1 cellular context compared by ENCODE assay signal in genomic region chr6:30763618-30764489, GRCh38.
A peak's percentile ranks its signal among the peaks of the same experiment; 100 is the strongest.
TF ChIP-seq lines count a peak whose summit lies in the region.

No MANE protein-coding gene starts in this region.

TF ChIP-seq in HepG2, 621 proteins besides CTCF, POLR2A, EP300 and RAD21 (continued from another document and continues in another):
- TF ChIP-seq ARID5B (CRISPR knock-in tag; IDR thresholded peaks at IDR 0.05) (peak; percentile 95), TBX3 (IDR thresholded peaks at IDR 0.05; ENCODE audit: borderline replicate concordance) (peak; percentile 95), ZNF207 (IDR thresholded peaks at IDR 0.05; ENCODE audit: borderline replicate concordance) (no peak), ETV6 (CRISPR knock-in tag; conservative IDR thresholded peaks at IDR 0.05) (no peak), CREB3 (CRISPR knock-in tag; IDR thresholded peaks at IDR 0.05) (peak; percentile 78; the same call in 1 of the 2 replicates), TOPORS (CRISPR knock-in tag; IDR thresholded peaks at IDR 0.05) (no peak), ZNF83 (CRISPR knock-in tag; IDR thresholded peaks at IDR 0.05; ENCODE audit: borderline replicate concordance) (no peak), ZNF510 (CRISPR knock-in tag; IDR thresholded peaks at IDR 0.05; ENCODE audit: low read depth) (peak; percentile 65; the same call in 1 of the 2 replicates), TAF1 (CRISPR knock-in tag; IDR thresholded peaks at IDR 0.05) (peak; percentile 82), HDAC2 (CRISPR knock-in tag; IDR thresholded peaks at IDR 0.05) (peak; percentile 94), MIER2 (CRISPR knock-in tag; IDR thresholded peaks at IDR 0.05) (peak; percentile 75; the same call in 1 of the 2 replicates), SNAI1 (CRISPR knock-in tag; IDR thresholded peaks at IDR 0.05; ENCODE audit: borderline replicate concordance) (peak; percentile 44; the same call in 1 of the 2 replicates), RERE (CRISPR knock-in tag; IDR thresholded peaks at IDR 0.05; ENCODE audit: low read depth) (peak; percentile 65; the same call in 1 of the 2 replicates), ZNF354B (CRISPR knock-in tag; IDR thresholded peaks at IDR 0.05) (no peak; the same call in 1 of the 2 replicates), ZNF567 (CRISPR knock-in tag; IDR thresholded peaks at IDR 0.05; ENCODE audit: borderline replicate concordance) (no peak; the same call in 1 of the 2 replicates), SIN3A (IDR thresholded peaks at IDR 0.05; ENCODE audit: borderline replicate concordance, low read depth, low read length) (0 out of 2 replicates have a peak, but pooled peaks have one; percentile 42), MLXIP (CRISPR knock-in tag; IDR thresholded peaks at IDR 0.05; ENCODE audit: borderline replicate concordance) (no peak), ZSCAN31 (CRISPR knock-in tag; IDR thresholded peaks at IDR 0.05; ENCODE audit: low read depth) (peak; percentile 79), CC2D1A (CRISPR knock-in tag; IDR thresholded peaks at IDR 0.05) (no peak), CREB1 (IDR thresholded peaks at IDR 0.05) (0 out of 2 replicates have a peak, but pooled peaks have one; percentile 1), CREB1 (CRISPR knock-in tag; IDR thresholded peaks at IDR 0.05) (peak; percentile 81), ZFP91 (CRISPR knock-in tag; IDR thresholded peaks at IDR 0.05; ENCODE audit: borderline replicate concordance) (peak; percentile 84), HOXA5 (CRISPR knock-in tag; IDR thresholded peaks at IDR 0.05) (peak; percentile 74), MIXL1 (CRISPR knock-in tag; IDR thresholded peaks at IDR 0.05) (peak; percentile 92), THAP11 (CRISPR knock-in tag; IDR thresholded peaks at IDR 0.05) (peak; percentile 76), MEIS2 (CRISPR knock-in tag; IDR thresholded peaks at IDR 0.05) (peak; percentile 96), NCOR1 (IDR thresholded peaks at IDR 0.05; ENCODE audit: borderline replicate concordance, low read length) (peak; percentile 81; the same call in 1 of the 2 replicates), TMF1 (CRISPR knock-in tag; IDR thresholded peaks at IDR 0.05; ENCODE audit: low read depth) (no peak; the same call in 1 of the 2 replicates), CENPX (CRISPR knock-in tag; IDR thresholded peaks at IDR 0.05) (no peak), ATRX (CRISPR knock-in tag; IDR thresholded peaks at IDR 0.05; ENCODE audit: borderline replicate concordance) (peak; percentile 31; the same call in 1 of the 2 replicates), ZNF414 (CRISPR knock-in tag; IDR thresholded peaks at IDR 0.05) (peak; percentile 97), ZSCAN20 (CRISPR knock-in tag; IDR thresholded peaks at IDR 0.05; ENCODE audit: borderline replicate concordance) (no peak), ZNF282 (IDR thresholded peaks at IDR 0.05; ENCODE audit: partially characterized antibody) (no peak), ZNF841 (CRISPR knock-in tag; IDR thresholded peaks at IDR 0.05; ENCODE audit: borderline replicate concordance) (peak; percentile 71; the same call in 1 of the 2 replicates), NFRKB (IDR thresholded peaks at IDR 0.05) (peak; percentile 63; the same call in 1 of the 2 replicates), FOXP4 (CRISPR knock-in tag; IDR thresholded peaks at IDR 0.05) (peak; percentile 97), HNRNPK (IDR thresholded peaks at IDR 0.05; ENCODE audit: low read depth, low read length, poor library complexity, severe bottlenecking) (no peak), SAP130 (CRISPR knock-in tag; IDR thresholded peaks at IDR 0.05; ENCODE audit: low read depth) (peak; percentile 83), ZNF501 (CRISPR knock-in tag; IDR thresholded peaks at IDR 0.05) (peak; percentile 97), TRAFD1 (CRISPR knock-in tag; IDR thresholded peaks at IDR 0.05; ENCODE audit: borderline replicate concordance) (no peak), KDM2A (CRISPR knock-in tag; IDR thresholded peaks at IDR 0.05; ENCODE audit: borderline replicate concordance, low read depth) (peak; percentile 67), ZBTB8A (CRISPR knock-in tag; IDR thresholded peaks at IDR 0.05; ENCODE audit: borderline replicate concordance, low read depth) (0 out of 2 replicates have a peak, but pooled peaks have one; percentile 18), ZNF564 (CRISPR knock-in tag; IDR thresholded peaks at IDR 0.05) (no peak; the same call in none of the 2 replicates), PCBP1 (IDR thresholded peaks at IDR 0.05; ENCODE audit: borderline replicate concordance, low read depth, low read length) (no peak), CAMTA2 (CRISPR knock-in tag; IDR thresholded peaks at IDR 0.05; ENCODE audit: borderline replicate concordance) (no peak)
